ENCODE assay signal across 1 cellular context in the genomic region with DNA sequence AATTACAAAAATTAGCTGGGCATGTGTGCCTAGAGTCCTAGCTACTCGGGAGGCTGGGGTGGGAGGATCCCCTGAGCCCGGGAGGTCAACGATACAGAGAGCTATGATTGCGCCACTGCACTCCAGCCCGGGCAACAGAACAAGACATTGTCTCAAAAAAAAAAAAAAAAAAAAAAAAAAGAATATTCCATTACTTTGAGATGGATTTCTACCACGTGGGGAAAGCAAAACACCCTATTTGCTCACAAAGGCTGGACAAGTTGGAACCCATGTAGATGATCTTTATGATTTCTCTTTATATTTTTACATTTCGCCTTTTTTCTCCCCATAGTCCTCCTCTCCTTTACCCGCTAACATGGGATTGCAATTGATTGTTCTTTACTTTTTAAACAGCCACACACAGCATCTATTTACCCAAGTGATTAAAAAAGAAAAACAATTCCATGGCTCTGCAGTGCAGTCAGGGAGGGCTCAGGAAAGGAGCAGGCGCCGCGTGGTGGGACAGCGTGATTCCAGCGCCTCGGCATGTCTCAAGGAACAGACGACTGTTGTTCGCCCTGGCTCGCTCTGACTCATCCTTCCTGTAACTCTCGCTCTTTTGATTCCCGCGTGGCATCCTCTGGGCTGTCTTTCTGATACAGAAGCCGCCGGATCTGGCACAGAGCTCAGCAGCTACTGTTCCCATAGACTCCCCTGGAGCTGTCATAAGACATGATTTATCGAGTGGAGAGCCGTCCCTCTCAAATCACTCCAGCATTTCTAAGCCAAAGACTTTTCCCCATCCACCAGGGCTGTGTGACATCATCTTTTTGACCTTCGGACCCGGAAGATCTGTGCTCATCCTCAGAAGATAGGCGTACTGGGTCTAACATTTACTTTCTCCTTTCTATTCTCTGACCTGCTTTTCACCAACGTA.
TF ChIP-seq lines count a peak whose summit lies in the region.

No MANE protein-coding gene starts in this region.

TF ChIP-seq in HepG2, 621 proteins besides CTCF, POLR2A, EP300 and RAD21 (continued from another document and continues in another):
- TF ChIP-seq SOX13 (IDR thresholded peaks at IDR 0.05) (no peak), SOX13 (CRISPR knock-in tag; conservative IDR thresholded peaks at IDR 0.05 in 1 of 2, IDR thresholded peaks at IDR 0.05 in 1 of 2) (peak in 1 of 2 experiments; percentile 46; a peak in 2 of 4 replicates), ZFP1 (CRISPR knock-in tag; IDR thresholded peaks at IDR 0.05) (no peak), CENPT (CRISPR knock-in tag; IDR thresholded peaks at IDR 0.05; ENCODE audit: low read depth) (no peak), NRL (CRISPR knock-in tag; IDR thresholded peaks at IDR 0.05; ENCODE audit: borderline replicate concordance) (peak; percentile 30; the same call in 1 of the 2 replicates), ZSCAN29 (CRISPR knock-in tag; conservative IDR thresholded peaks at IDR 0.05) (no peak), SRF (IDR thresholded peaks at IDR 0.05; ENCODE audit: low read depth, low read length) (no peak), MEIS2 (CRISPR knock-in tag; IDR thresholded peaks at IDR 0.05) (peak; percentile 58; the same call in 1 of the 2 replicates), ZNF841 (CRISPR knock-in tag; IDR thresholded peaks at IDR 0.05; ENCODE audit: borderline replicate concordance) (no peak), FOSL2 (CRISPR knock-in tag; IDR thresholded peaks at IDR 0.05) (peak; percentile 97), MED13 (CRISPR knock-in tag; IDR thresholded peaks at IDR 0.05) (no peak), ATF7 (IDR thresholded peaks at IDR 0.05) (peak; percentile 57), ATF7 (CRISPR knock-in tag; IDR thresholded peaks at IDR 0.05) (no peak), FIP1L1 (IDR thresholded peaks at IDR 0.05; ENCODE audit: borderline replicate concordance, insufficient read depth, low read depth, low read length) (no peak), POLR2G (IDR thresholded peaks at IDR 0.05; ENCODE audit: low read depth, low read length) (peak; percentile 54), CREM (IDR thresholded peaks at IDR 0.05) (no peak), CREM (CRISPR knock-in tag; IDR thresholded peaks at IDR 0.05) (no peak), SMARCC2 (IDR thresholded peaks at IDR 0.05) (no peak), KAT8 (CRISPR knock-in tag; IDR thresholded peaks at IDR 0.05) (0 out of 2 replicates have a peak, but pooled peaks have one; percentile 20), ZNF331 (CRISPR knock-in tag; IDR thresholded peaks at IDR 0.05) (no peak), CBX2 (IDR thresholded peaks at IDR 0.05; ENCODE audit: low read depth, low read length) (no peak), CBX2 (CRISPR knock-in tag; IDR thresholded peaks at IDR 0.05; ENCODE audit: low read depth) (no peak), DNMT1 (CRISPR knock-in tag; IDR thresholded peaks at IDR 0.05) (no peak), SP2 (CRISPR knock-in tag; IDR thresholded peaks at IDR 0.05) (no peak), SIX4 (CRISPR knock-in tag; IDR thresholded peaks at IDR 0.05) (no peak), HOXA3 (CRISPR knock-in tag; IDR thresholded peaks at IDR 0.05) (peak; percentile 54), ZNF782 (CRISPR knock-in tag; IDR thresholded peaks at IDR 0.05; ENCODE audit: borderline replicate concordance) (no peak)
- TF ChIP-seq, protein P1, sequence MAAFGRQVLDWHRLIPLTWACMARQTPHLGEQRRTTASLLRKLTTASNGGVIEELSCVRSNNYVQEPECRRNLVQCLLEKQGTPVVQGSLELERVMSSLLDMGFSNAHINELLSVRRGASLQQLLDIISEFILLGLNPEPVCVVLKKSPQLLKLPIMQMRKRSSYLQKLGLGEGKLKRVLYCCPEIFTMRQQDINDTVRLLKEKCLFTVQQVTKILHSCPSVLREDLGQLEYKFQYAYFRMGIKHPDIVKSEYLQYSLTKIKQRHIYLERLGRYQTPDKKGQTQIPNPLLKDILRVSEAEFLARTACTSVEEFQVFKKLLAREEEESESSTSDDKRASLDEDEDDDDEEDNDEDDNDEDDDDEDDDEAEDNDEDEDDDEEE (CRISPR knock-in tag; IDR thresholded peaks at IDR 0.05) = no peak
- TF ChIP-seq, protein P2, sequence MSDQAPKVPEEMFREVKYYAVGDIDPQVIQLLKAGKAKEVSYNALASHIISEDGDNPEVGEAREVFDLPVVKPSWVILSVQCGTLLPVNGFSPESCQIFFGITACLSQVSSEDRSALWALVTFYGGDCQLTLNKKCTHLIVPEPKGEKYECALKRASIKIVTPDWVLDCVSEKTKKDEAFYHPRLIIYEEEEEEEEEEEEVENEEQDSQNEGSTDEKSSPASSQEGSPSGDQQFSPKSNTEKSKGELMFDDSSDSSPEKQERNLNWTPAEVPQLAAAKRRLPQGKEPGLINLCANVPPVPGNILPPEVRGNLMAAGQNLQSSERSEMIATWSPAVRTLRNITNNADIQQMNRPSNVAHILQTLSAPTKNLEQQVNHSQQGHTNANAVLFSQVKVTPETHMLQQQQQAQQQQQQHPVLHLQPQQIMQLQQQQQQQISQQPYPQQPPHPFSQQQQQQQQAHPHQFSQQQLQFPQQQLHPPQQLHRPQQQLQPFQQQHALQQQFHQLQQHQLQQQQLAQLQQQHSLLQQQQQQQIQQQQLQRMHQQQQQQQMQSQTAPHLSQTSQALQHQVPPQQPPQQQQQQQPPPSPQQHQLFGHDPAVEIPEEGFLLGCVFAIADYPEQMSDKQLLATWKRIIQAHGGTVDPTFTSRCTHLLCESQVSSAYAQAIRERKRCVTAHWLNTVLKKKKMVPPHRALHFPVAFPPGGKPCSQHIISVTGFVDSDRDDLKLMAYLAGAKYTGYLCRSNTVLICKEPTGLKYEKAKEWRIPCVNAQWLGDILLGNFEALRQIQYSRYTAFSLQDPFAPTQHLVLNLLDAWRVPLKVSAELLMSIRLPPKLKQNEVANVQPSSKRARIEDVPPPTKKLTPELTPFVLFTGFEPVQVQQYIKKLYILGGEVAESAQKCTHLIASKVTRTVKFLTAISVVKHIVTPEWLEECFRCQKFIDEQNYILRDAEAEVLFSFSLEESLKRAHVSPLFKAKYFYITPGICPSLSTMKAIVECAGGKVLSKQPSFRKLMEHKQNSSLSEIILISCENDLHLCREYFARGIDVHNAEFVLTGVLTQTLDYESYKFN (CRISPR knock-in tag; conservative IDR thresholded peaks at IDR 0.05) = no peak
- TF ChIP-seq, protein P3, sequence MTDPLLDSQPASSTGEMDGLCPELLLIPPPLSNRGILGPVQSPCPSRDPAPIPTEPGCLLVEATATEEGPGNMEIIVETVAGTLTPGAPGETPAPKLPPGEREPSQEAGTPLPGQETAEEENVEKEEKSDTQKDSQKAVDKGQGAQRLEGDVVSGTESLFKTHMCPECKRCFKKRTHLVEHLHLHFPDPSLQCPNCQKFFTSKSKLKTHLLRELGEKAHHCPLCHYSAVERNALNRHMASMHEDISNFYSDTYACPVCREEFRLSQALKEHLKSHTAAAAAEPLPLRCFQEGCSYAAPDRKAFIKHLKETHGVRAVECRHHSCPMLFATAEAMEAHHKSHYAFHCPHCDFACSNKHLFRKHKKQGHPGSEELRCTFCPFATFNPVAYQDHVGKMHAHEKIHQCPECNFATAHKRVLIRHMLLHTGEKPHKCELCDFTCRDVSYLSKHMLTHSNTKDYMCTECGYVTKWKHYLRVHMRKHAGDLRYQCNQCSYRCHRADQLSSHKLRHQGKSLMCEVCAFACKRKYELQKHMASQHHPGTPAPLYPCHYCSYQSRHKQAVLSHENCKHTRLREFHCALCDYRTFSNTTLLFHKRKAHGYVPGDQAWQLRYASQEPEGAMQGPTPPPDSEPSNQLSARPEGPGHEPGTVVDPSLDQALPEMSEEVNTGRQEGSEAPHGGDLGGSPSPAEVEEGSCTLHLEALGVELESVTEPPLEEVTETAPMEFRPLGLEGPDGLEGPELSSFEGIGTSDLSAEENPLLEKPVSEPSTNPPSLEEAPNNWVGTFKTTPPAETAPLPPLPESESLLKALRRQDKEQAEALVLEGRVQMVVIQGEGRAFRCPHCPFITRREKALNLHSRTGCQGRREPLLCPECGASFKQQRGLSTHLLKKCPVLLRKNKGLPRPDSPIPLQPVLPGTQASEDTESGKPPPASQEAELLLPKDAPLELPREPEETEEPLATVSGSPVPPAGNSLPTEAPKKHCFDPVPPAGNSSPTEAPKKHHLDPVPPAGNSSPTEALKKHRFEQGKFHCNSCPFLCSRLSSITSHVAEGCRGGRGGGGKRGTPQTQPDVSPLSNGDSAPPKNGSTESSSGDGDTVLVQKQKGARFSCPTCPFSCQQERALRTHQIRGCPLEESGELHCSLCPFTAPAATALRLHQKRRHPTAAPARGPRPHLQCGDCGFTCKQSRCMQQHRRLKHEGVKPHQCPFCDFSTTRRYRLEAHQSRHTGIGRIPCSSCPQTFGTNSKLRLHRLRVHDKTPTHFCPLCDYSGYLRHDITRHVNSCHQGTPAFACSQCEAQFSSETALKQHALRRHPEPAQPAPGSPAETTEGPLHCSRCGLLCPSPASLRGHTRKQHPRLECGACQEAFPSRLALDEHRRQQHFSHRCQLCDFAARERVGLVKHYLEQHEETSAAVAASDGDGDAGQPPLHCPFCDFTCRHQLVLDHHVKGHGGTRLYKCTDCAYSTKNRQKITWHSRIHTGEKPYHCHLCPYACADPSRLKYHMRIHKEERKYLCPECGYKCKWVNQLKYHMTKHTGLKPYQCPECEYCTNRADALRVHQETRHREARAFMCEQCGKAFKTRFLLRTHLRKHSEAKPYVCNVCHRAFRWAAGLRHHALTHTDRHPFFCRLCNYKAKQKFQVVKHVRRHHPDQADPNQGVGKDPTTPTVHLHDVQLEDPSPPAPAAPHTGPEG (CRISPR knock-in tag; IDR thresholded peaks at IDR 0.05) = no peak
- TF ChIP-seq, protein P4, sequence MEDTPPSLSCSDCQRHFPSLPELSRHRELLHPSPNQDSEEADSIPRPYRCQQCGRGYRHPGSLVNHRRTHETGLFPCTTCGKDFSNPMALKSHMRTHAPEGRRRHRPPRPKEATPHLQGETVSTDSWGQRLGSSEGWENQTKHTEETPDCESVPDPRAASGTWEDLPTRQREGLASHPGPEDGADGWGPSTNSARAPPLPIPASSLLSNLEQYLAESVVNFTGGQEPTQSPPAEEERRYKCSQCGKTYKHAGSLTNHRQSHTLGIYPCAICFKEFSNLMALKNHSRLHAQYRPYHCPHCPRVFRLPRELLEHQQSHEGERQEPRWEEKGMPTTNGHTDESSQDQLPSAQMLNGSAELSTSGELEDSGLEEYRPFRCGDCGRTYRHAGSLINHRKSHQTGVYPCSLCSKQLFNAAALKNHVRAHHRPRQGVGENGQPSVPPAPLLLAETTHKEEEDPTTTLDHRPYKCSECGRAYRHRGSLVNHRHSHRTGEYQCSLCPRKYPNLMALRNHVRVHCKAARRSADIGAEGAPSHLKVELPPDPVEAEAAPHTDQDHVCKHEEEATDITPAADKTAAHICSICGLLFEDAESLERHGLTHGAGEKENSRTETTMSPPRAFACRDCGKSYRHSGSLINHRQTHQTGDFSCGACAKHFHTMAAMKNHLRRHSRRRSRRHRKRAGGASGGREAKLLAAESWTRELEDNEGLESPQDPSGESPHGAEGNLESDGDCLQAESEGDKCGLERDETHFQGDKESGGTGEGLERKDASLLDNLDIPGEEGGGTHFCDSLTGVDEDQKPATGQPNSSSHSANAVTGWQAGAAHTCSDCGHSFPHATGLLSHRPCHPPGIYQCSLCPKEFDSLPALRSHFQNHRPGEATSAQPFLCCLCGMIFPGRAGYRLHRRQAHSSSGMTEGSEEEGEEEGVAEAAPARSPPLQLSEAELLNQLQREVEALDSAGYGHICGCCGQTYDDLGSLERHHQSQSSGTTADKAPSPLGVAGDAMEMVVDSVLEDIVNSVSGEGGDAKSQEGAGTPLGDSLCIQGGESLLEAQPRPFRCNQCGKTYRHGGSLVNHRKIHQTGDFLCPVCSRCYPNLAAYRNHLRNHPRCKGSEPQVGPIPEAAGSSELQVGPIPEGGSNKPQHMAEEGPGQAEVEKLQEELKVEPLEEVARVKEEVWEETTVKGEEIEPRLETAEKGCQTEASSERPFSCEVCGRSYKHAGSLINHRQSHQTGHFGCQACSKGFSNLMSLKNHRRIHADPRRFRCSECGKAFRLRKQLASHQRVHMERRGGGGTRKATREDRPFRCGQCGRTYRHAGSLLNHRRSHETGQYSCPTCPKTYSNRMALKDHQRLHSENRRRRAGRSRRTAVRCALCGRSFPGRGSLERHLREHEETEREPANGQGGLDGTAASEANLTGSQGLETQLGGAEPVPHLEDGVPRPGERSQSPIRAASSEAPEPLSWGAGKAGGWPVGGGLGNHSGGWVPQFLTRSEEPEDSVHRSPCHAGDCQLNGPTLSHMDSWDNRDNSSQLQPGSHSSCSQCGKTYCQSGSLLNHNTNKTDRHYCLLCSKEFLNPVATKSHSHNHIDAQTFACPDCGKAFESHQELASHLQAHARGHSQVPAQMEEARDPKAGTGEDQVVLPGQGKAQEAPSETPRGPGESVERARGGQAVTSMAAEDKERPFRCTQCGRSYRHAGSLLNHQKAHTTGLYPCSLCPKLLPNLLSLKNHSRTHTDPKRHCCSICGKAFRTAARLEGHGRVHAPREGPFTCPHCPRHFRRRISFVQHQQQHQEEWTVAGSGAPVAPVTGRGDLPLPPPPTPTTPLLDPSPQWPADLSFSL (CRISPR knock-in tag; IDR thresholded peaks at IDR 0.05) = no peak
- TF ChIP-seq, protein P5, sequence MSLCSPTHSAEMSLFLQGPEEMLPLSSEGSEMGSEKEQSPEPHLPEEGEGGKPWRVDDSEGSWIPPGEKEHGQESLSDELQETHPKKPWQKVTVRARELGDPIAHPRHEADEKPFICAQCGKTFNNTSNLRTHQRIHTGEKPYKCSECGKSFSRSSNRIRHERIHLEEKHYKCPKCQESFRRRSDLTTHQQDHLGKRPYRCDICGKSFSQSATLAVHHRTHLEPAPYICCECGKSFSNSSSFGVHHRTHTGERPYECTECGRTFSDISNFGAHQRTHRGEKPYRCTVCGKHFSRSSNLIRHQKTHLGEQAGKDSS (CRISPR knock-in tag; IDR thresholded peaks at IDR 0.05; ENCODE audit: borderline replicate concordance, low read depth) = no peak
- TF ChIP-seq, protein P6, sequence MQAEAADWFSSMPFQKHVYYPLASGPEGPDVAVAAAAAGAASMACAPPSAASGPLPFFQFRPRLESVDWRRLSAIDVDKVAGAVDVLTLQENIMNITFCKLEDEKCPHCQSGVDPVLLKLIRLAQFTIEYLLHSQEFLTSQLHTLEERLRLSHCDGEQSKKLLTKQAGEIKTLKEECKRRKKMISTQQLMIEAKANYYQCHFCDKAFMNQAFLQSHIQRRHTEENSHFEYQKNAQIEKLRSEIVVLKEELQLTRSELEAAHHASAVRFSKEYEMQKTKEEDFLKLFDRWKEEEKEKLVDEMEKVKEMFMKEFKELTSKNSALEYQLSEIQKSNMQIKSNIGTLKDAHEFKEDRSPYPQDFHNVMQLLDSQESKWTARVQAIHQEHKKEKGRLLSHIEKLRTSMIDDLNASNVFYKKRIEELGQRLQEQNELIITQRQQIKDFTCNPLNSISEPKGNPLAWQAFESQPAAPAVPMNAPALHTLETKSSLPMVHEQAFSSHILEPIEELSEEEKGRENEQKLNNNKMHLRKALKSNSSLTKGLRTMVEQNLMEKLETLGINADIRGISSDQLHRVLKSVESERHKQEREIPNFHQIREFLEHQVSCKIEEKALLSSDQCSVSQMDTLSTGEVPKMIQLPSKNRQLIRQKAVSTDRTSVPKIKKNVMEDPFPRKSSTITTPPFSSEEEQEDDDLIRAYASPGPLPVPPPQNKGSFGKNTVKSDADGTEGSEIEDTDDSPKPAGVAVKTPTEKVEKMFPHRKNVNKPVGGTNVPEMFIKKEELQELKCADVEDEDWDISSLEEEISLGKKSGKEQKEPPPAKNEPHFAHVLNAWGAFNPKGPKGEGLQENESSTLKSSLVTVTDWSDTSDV (CRISPR knock-in tag; IDR thresholded peaks at IDR 0.05) = no peak
- TF ChIP-seq, protein P7, sequence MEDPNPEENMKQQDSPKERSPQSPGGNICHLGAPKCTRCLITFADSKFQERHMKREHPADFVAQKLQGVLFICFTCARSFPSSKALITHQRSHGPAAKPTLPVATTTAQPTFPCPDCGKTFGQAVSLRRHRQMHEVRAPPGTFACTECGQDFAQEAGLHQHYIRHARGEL (CRISPR knock-in tag; IDR thresholded peaks at IDR 0.05) = no peak
